In the genomic region with DNA sequence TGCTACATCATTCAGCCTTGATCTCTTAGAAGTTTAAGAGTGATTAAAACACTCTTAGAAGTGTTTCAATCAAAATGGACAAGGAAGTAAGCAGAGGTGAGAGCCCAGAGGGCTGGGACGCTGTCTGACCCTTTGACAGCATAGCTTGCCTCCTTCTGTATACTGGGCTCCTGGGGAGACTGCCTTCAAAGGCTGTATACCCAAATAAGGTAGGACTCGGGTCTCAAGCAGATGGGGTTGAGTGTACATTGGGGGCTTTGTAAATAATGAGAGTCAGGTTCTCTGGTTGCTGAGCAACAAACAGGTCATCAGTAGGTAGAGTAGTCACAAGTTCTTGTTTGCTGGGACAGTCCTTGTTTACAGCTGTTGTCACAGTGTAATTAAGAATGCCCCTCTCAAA, we compare ENCODE assay signal across 22 cellular contexts.
"Had no signal": no experiment of that assay in that cellular context is flagged by ENCODE, and none has a peak within 500 bp of the region (broad histone marks: within the 10 kb centered on the region; RNA-seq: fewer than 3 reads in every experiment).

No MANE protein-coding gene starts in this region.

- H3K36me3 ChIP-seq: gastroesophageal sphincter, heart left ventricle, left lung, neural progenitor cell, spleen, tibial artery had no signal

- H3K9ac ChIP-seq: neural progenitor cell had no signal

- H3K9me3 ChIP-seq: gastroesophageal sphincter, heart left ventricle, left lung, psoas muscle, spleen, testis, tibial artery had no signal

- H3K4me1 ChIP-seq: gastroesophageal sphincter, heart left ventricle, left lung, spleen, testis had no signal

- H3K4me2 ChIP-seq: hepatocyte, neural progenitor cell had no signal

- DNase-seq: dorsolateral prefrontal cortex; effector CD4-positive, alpha-beta T cell; foreskin fibroblast; heart left ventricle; left cardiac atrium; left lung; mesenchymal stem cell; midbrain; naive thymus-derived CD4-positive, alpha-beta T cell; psoas muscle; right cardiac atrium; spleen; stimulated activated CD4-positive, alpha-beta T cell treated with anti-CD3 and anti-CD28 coated beads, Interleukin-4, amount 100 ng/mL, for 4 hours; stimulated activated naive CD8-positive, alpha-beta T cell treated with anti-CD3 and anti-CD28 coated beads, Interleukin-15, Interleukin-2, amounts not matched to agents 100 U/mL and 50 U/mL, for 24 hours; substantia nigra; testis; tibial artery had no signal

- H3K27ac ChIP-seq: dorsolateral prefrontal cortex, gastroesophageal sphincter, heart left ventricle, hepatocyte, left lung, neural progenitor cell, psoas muscle, skin epidermis, spleen, testis, tibial artery had no signal

- ATAC-seq: gastroesophageal sphincter; heart left ventricle; left cardiac atrium; left lung; naive thymus-derived CD4-positive, alpha-beta T cell; psoas muscle; right cardiac atrium; stimulated activated memory B cell treated with anti-CD40 and anti-IgM and Interleukin-4, amounts not matched to agents 10 μg/mL and 1 μg/mL and 100 μg/mL, for 72 hours; stimulated activated naive CD8-positive, alpha-beta T cell treated with anti-CD3 and anti-CD28 coated beads, Interleukin-15, Interleukin-2, amounts not matched to agents 100 U/mL and 50 U/mL, for 24 hours had no signal

- H3K79me2 ChIP-seq: hepatocyte had no signal

- H3K4me3 ChIP-seq: dorsolateral prefrontal cortex, gastroesophageal sphincter, heart left ventricle, hepatocyte, left lung, neural progenitor cell, psoas muscle, skin epidermis, spleen, testis, tibial artery had no signal

- H3K27me3 ChIP-seq: dorsolateral prefrontal cortex, gastroesophageal sphincter, heart left ventricle, hepatocyte, left lung, neural progenitor cell, spleen, testis, tibial artery had no signal

- H2AFZ ChIP-seq: hepatocyte, neural progenitor cell had no signal
